ENCODE assay signal across 30 cellular contexts in genomic region chr11:119309953-119310681, GRCh38. TPM values are rescaled to one million over a fixed set of nuclear protein-coding genes. Genes with fewer than 3 reads are reported as not detected.
DNase-seq lines count a peak whose midpoint lies in the region; ATAC-seq and TF ChIP-seq lines count a peak whose summit lies in the region.
"Had no signal": no experiment of that assay in that cellular context is flagged by ENCODE, and none has a peak within 500 bp of the region (broad histone marks: within the 10 kb centered on the region; RNA-seq: fewer than 3 reads in every experiment).

No MANE protein-coding gene starts in this region.

- peaks cover 0 to 31% of the 10 kb centered on the region in 2 donors for H3K4me1 ChIP-seq in naive thymus-derived CD4-positive, alpha-beta T cell (ENCODE audit: control insufficient read depth in 2 of 2, insufficient read depth in 2 of 2, low read length in 2 of 2)
- H3K4me1 ChIP-seq in thoracic aorta (ENCODE audit: control insufficient read depth in 1 of 2, low read depth in 2 of 2), result peaks cover 31 to 94% of the 10 kb centered on the region in 2 donors
- H3K4me1 ChIP-seq: right lobe of liver had no signal

- intact Hi-C loops in naive thymus-derived CD4-positive, alpha-beta T cell (cut with micrococcal nuclease), result no loop called here

- POLR2A ChIA-PET in naive thymus-derived CD4-positive, alpha-beta T cell (lab: Charles Lee), result interaction anchor here (0.6 to 1.8 kb wide), 2 partner anchors 11 to 19 kb away, joined by 4 to 7 read pairs; no protein-coding TSS in a partner anchor

- no peaks in the 10 kb centered on the region for H3K9me3 Mint-ChIP-seq in activated T-cell treated with anti-CD3 and anti-CD28 coated beads, Interleukin-2, amount 50 U/mL, for 24 hours
- H3K9me3 Mint-ChIP-seq in activated T-cell treated with anti-CD3 and anti-CD28 coated beads, Interleukin-2, amount 50 U/mL, for 4 hours, result no peaks in the 10 kb centered on the region
- H3K9me3 Mint-ChIP-seq in naive thymus-derived CD4-positive, alpha-beta T cell, result peaks cover 0 to 3% (median 0%) of the 10 kb centered on the region in 11 donors
- H3K9me3 Mint-ChIP-seq: activated naive CD4-positive, alpha-beta T cell treated with anti-CD3 and anti-CD28 coated beads, Interleukin-2, amount 10 ng/mL, durations not matched to agents 7 days and 5 days; activated T-helper 1 cell treated with anti-CD3 and anti-CD28 coated beads, Interleukin-12 subunit alpha, Interleukin-12 subunit beta, Interleukin-2, Interleukin-4 antibody, amounts not matched to agents 30 ng/mL and 10 ng/mL and 1 ng/mL, durations not matched to agents 14 hours and 24 hours and 36 hours had no signal

- H3K36me3 Mint-ChIP-seq in activated T-cell treated with anti-CD3 and anti-CD28 coated beads, Interleukin-2, amount 50 U/mL, for 24 hours (ENCODE audit: low read depth), result peaks cover 20% of the 10 kb centered on the region
- peaks cover 10% of the 10 kb centered on the region for H3K36me3 Mint-ChIP-seq in activated T-cell treated with anti-CD3 and anti-CD28 coated beads, Interleukin-2, amount 50 U/mL, for 4 hours (ENCODE audit: insufficient read depth)
- H3K36me3 Mint-ChIP-seq in naive thymus-derived CD4-positive, alpha-beta T cell, result peaks cover 0 to 9% (median 0%) of the 10 kb centered on the region in 5 donors

- no peak for DNase-seq in activated T-cell treated with anti-CD3 and anti-CD28 coated beads, Interleukin-2, amount 50 U/mL, for 24 hours
- DNase-seq in activated T-cell treated with anti-CD3 and anti-CD28 coated beads, Interleukin-2, amount 50 U/mL, for 4 hours, result no peak
- DNase-seq in coronary artery (ENCODE audit: low spot score), result no peak
- no peak for DNase-seq in naive thymus-derived CD4-positive, alpha-beta T cell
- DNase-seq in thoracic aorta (ENCODE audit: low spot score), result no peak
- no peak for DNase-seq in stimulated activated CD8-positive, alpha-beta memory T cell treated with anti-CD3 and anti-CD28 coated beads, Interleukin-4, amount 100 ng/mL, for 48 hours
- DNase-seq in LoVo (ENCODE audit: low spot score), result no peak
- no peak for DNase-seq in stimulated activated CD4-positive, alpha-beta T cell treated with anti-CD3 and anti-CD28 coated beads, Interleukin-2, amount 100 ng/mL, for 48 hours
- DNase-seq: 8988T; activated CD4-positive, alpha-beta T cell treated with anti-CD3 and anti-CD28 coated beads, Interleukin-2, amount 50 U/mL, for 4 hours; activated naive CD4-positive, alpha-beta T cell treated with anti-CD3 and anti-CD28 coated beads, Interleukin-2, amount 10 ng/mL, durations not matched to agents 7 days and 5 days; brain microvascular endothelial cell; kidney; NCI-H1417; NCI-H2029 treated with DMSO at 0.1 percent for 48 hours; NCI-H526 treated with DMSO at 0.1 percent for 48 hours; PC-3; right lobe of liver; Right ventricle myocardium superior; T-helper 17 cell had no signal

- no peaks in the 10 kb centered on the region for H3K9me3 ChIP-seq in naive thymus-derived CD4-positive, alpha-beta T cell (ENCODE audit: control insufficient read depth in 2 of 3, low read length in 3 of 3)
- no peaks in the 10 kb centered on the region for H3K9me3 ChIP-seq in thoracic aorta
- H3K9me3 ChIP-seq: heart left ventricle, right lobe of liver had no signal

- peak overlapping the region; percentile 95 for H3K4me3 ChIP-seq in coronary artery
- H3K4me3 ChIP-seq in naive thymus-derived CD4-positive, alpha-beta T cell (ENCODE audit: low read length), result no peak overlapping the region
- H3K4me3 ChIP-seq in thoracic aorta, result no peak overlapping the region
- H3K4me3 ChIP-seq: heart left ventricle, right lobe of liver had no signal

- H3K27me3 ChIP-seq in naive thymus-derived CD4-positive, alpha-beta T cell (ENCODE audit: control insufficient read depth in 2 of 2, insufficient read depth in 2 of 2, low read length in 2 of 2), result no peaks in the 10 kb centered on the region
- no peaks in the 10 kb centered on the region for H3K27me3 ChIP-seq in thoracic aorta (replicated peaks; ENCODE audit: insufficient read depth)
- H3K27me3 ChIP-seq: brain microvascular endothelial cell, right lobe of liver had no signal

- ATAC-seq in activated T-cell treated with anti-CD3 and anti-CD28 coated beads, Interleukin-2, amount 50 U/mL, for 4 hours, result no peak
- no peak for ATAC-seq in naive thymus-derived CD4-positive, alpha-beta T cell
- ATAC-seq in thoracic aorta (ENCODE audit: insufficient number of reproducible peaks, low FRiP score, low read depth), result no peak
- ATAC-seq: PC-3, T-helper 17 cell had no signal

- H3K27ac ChIP-seq in coronary artery, result peak overlapping the region; percentile 95 to 99
- no peak overlapping the region for H3K27ac ChIP-seq in naive thymus-derived CD4-positive, alpha-beta T cell (ENCODE audit: low read depth, low read length)
- H3K27ac ChIP-seq in thoracic aorta, result peak overlapping the region; percentile 65 to 77
- H3K27ac ChIP-seq: brain microvascular endothelial cell, KMS-11, right lobe of liver had no signal

- TF ChIP-seq CTCF in coronary artery (IDR thresholded peaks at IDR 0.05) (no peak), thoracic aorta (IDR thresholded peaks at IDR 0.05) (no peak)

- peaks cover 29% of the 10 kb centered on the region for H3K4me1 Mint-ChIP-seq in activated T-cell treated with anti-CD3 and anti-CD28 coated beads, Interleukin-2, amount 50 U/mL, for 24 hours (ENCODE audit: low read depth)
- H3K4me1 Mint-ChIP-seq in activated T-cell treated with anti-CD3 and anti-CD28 coated beads, Interleukin-2, amount 50 U/mL, for 4 hours (ENCODE audit: low read depth), result peaks cover 26% of the 10 kb centered on the region
- H3K4me1 Mint-ChIP-seq in naive thymus-derived CD4-positive, alpha-beta T cell, result peaks cover 16 to 36% (median 26%) of the 10 kb centered on the region in 7 donors
- H3K4me1 Mint-ChIP-seq: CD14-positive monocyte had no signal

- peak overlapping the region; percentile 28 for H3K27ac Mint-ChIP-seq in activated T-cell treated with anti-CD3 and anti-CD28 coated beads, Interleukin-2, amount 50 U/mL, for 24 hours
- peak overlapping the region in 5 of 9 donors; percentile 33 to 85 (median 75) for H3K27ac Mint-ChIP-seq in naive thymus-derived CD4-positive, alpha-beta T cell
- H3K27ac Mint-ChIP-seq: activated T-helper 1 cell treated with anti-CD3 and anti-CD28 coated beads, Interleukin-12 subunit alpha, Interleukin-12 subunit beta, Interleukin-2, Interleukin-4 antibody, amounts not matched to agents 30 ng/mL and 10 ng/mL and 1 ng/mL, durations not matched to agents 14 hours and 24 hours and 36 hours; progenitor cell of endocrine pancreas; T-helper 17 cell had no signal

- H3K4me3 Mint-ChIP-seq in activated T-cell treated with anti-CD3 and anti-CD28 coated beads, Interleukin-2, amount 50 U/mL, for 24 hours, result no peak overlapping the region
- no peak overlapping the region for H3K4me3 Mint-ChIP-seq in activated T-cell treated with anti-CD3 and anti-CD28 coated beads, Interleukin-2, amount 50 U/mL, for 4 hours
- no peak overlapping the region for H3K4me3 Mint-ChIP-seq in naive thymus-derived CD4-positive, alpha-beta T cell
- H3K4me3 Mint-ChIP-seq: activated naive CD4-positive, alpha-beta T cell treated with anti-CD3 and anti-CD28 coated beads, Interleukin-2, amount 10 ng/mL, durations not matched to agents 7 days and 5 days; activated T-helper 1 cell treated with anti-CD3 and anti-CD28 coated beads, Interleukin-12 subunit alpha, Interleukin-12 subunit beta, Interleukin-2, Interleukin-4 antibody, amounts not matched to agents 30 ng/mL and 10 ng/mL and 1 ng/mL, durations not matched to agents 14 hours and 24 hours and 36 hours; CD14-positive monocyte; T-helper 17 cell had no signal

- H3K36me3 ChIP-seq in naive thymus-derived CD4-positive, alpha-beta T cell (ENCODE audit: control insufficient read depth in 2 of 3, insufficient read depth in 3 of 3, low read length in 3 of 3), result peaks cover 0 to 4% (median 0%) of the 10 kb centered on the region in 3 experiments
- peaks cover 51% of the 10 kb centered on the region for H3K36me3 ChIP-seq in thoracic aorta
- H3K36me3 ChIP-seq: right lobe of liver had no signal

- no peaks in the 10 kb centered on the region for H3K27me3 Mint-ChIP-seq in activated T-cell treated with anti-CD3 and anti-CD28 coated beads, Interleukin-2, amount 50 U/mL, for 24 hours
- H3K27me3 Mint-ChIP-seq in activated T-cell treated with anti-CD3 and anti-CD28 coated beads, Interleukin-2, amount 50 U/mL, for 4 hours (ENCODE audit: low read depth), result no peaks in the 10 kb centered on the region
- peaks cover 0 to 9% (median under 1%) of the 10 kb centered on the region in 5 donors for H3K27me3 Mint-ChIP-seq in naive thymus-derived CD4-positive, alpha-beta T cell

- CTCF ChIA-PET in naive thymus-derived CD4-positive, alpha-beta T cell (lab: Charles Lee), result interaction anchor here (0.9 to 4.8 kb wide), 2 partner anchors 12 to 18 kb away, joined by 4 to 42 read pairs; no protein-coding TSS in a partner anchor

RNA-seq across cellular contexts. Expression of gene MCAM, which starts 6.8 kb away (rescaled TPM):
- 1 to 10 TPM in 2 of 3 donors, under 1 TPM in 1; 0.96 to 3.2 (median 2.1) TPM for total RNA-seq in activated T-cell treated with anti-CD3 and anti-CD28 coated beads, Interleukin-2, amount 50 U/mL, for 4 hours
- total RNA-seq in naive thymus-derived CD4-positive, alpha-beta T cell, result 1 to 10 TPM in 2 of 5 experiments, under 1 TPM in 3; 0.08 to 5.1 (median 0.73) TPM
- polyA plus RNA-seq in naive thymus-derived CD4-positive, alpha-beta T cell, result under 1 TPM in 1 of 2 donors, not detected in 1; 0.26 TPM
- 1,000 to 10,000 TPM; 3,387 to 6,698 TPM for total RNA-seq in thoracic aorta
- polyA plus RNA-seq: CD14-positive monocyte had no signal

RNA-seq across cellular contexts. Expression of gene RNF26, which starts 24.2 kb away (rescaled TPM):
- 10 to 100 TPM; 18.6 to 20.7 (median 18.9) TPM for total RNA-seq in activated T-cell treated with anti-CD3 and anti-CD28 coated beads, Interleukin-2, amount 50 U/mL, for 4 hours
- 10 to 100 TPM; 16.9 to 28.3 (median 18.9) TPM for total RNA-seq in naive thymus-derived CD4-positive, alpha-beta T cell
- polyA plus RNA-seq in naive thymus-derived CD4-positive, alpha-beta T cell, result 10 to 100 TPM; 50.3 to 59.1 TPM
- total RNA-seq in thoracic aorta, result 10 to 100 TPM; 11.0 to 12.1 TPM

RNA-seq across cellular contexts. Expression of gene C1QTNF5, which starts 30.6 kb away (rescaled TPM):
- total RNA-seq in activated T-cell treated with anti-CD3 and anti-CD28 coated beads, Interleukin-2, amount 50 U/mL, for 4 hours, result not detected
- total RNA-seq in naive thymus-derived CD4-positive, alpha-beta T cell, result not detected
- polyA plus RNA-seq in naive thymus-derived CD4-positive, alpha-beta T cell, result not detected
- total RNA-seq in thoracic aorta, result 10 to 100 TPM; 53.2 to 98.2 TPM
- total RNA-seq: activated T-helper 1 cell treated with anti-CD3 and anti-CD28 coated beads, Interleukin-12 subunit alpha, Interleukin-12 subunit beta, Interleukin-2, Interleukin-4 antibody, amounts not matched to agents 30 ng/mL and 10 ng/mL and 1 ng/mL, durations not matched to agents 14 hours and 24 hours and 36 hours; T-helper 17 cell had no signal
- polyA plus RNA-seq: CD14-positive monocyte had no signal

RNA-seq across cellular contexts. Expression of gene MFRP, which starts 36.4 kb away (rescaled TPM):
- not detected for total RNA-seq in activated T-cell treated with anti-CD3 and anti-CD28 coated beads, Interleukin-2, amount 50 U/mL, for 4 hours
- not detected for total RNA-seq in naive thymus-derived CD4-positive, alpha-beta T cell
- polyA plus RNA-seq in naive thymus-derived CD4-positive, alpha-beta T cell, result not detected
- total RNA-seq in thoracic aorta, result under 1 TPM in 1 of 2 donors, not detected in 1; 0.27 TPM
- total RNA-seq: activated T-helper 1 cell treated with anti-CD3 and anti-CD28 coated beads, Interleukin-12 subunit alpha, Interleukin-12 subunit beta, Interleukin-2, Interleukin-4 antibody, amounts not matched to agents 30 ng/mL and 10 ng/mL and 1 ng/mL, durations not matched to agents 14 hours and 24 hours and 36 hours; Daoy; epithelial cell of proximal tubule; heart left ventricle; kidney; liver; PC-3; progenitor cell of endocrine pancreas; right lobe of liver; Right ventricle myocardium superior; subcutaneous adipose tissue; T-helper 17 cell; urinary bladder had no signal
- polyA plus RNA-seq: CD14-positive monocyte, liver had no signal

Comparison
In these comparisons a context has a peak if more than half of its experiments do, and no peak if none do; other contexts are left out.
1. RNA of gene MCAM, which starts 6.8 kb away (total RNA-seq): 3,387 to 6,698 TPM in thoracic aorta; 0.96 to 3.2 TPM in activated T-cell treated with anti-CD3 and anti-CD28 coated beads, Interleukin-2, amount 50 U/mL, for 4 hours and 0.08 to 5.1 TPM in naive thymus-derived CD4-positive, alpha-beta T cell; every median in the first group is over 100 times any median in the second.
2. RNA of gene C1QTNF5, which starts 30.6 kb away (total RNA-seq): 53.2 to 98.2 TPM in thoracic aorta; not detected in activated T-cell treated with anti-CD3 and anti-CD28 coated beads, Interleukin-2, amount 50 U/mL, for 4 hours and not detected in naive thymus-derived CD4-positive, alpha-beta T cell; every median in the first group is over 10 times any median in the second.